Comparison of ENCODE assay signal across 8 cellular contexts in genomic region chr2:24920813-24921441, GRCh38. TPM values are rescaled to one million over a fixed set of nuclear protein-coding genes. Genes with fewer than 3 reads are reported as not detected.
DNase-seq lines count a peak whose midpoint lies in the region; ATAC-seq, FAIRE-seq and TF ChIP-seq lines count a peak whose summit lies in the region.

No MANE protein-coding gene starts in this region.

- H3K27ac ChIP-seq in neural cell (ENCODE audit: low read length), result no peak overlapping the region

- DNase-seq in AG09309 (ENCODE audit: low read depth), result no peak
- no peak for DNase-seq in GM12892 (ENCODE audit: insufficient read length)
- peak; percentile 27 for DNase-seq in RKO (ENCODE audit: low spot score)
- peak; percentile 28 for DNase-seq in dermis blood vessel endothelial cell
- no peak for DNase-seq in cerebellum (ENCODE audit: low spot score)

- no peaks in the 10 kb centered on the region for H3K27me3 ChIP-seq in neural cell (ENCODE audit: insufficient read depth, low read depth, low read length)

- H3F3A ChIP-seq in neural cell (ENCODE audit: insufficient read depth, low read length, poor library complexity, severe bottlenecking), result no peaks in the 10 kb centered on the region

- peak overlapping the region; percentile 49 for H2AFZ ChIP-seq in neural cell (ENCODE audit: low read depth, low read length)

- TF ChIP-seq POLR2A in GM12892 (IDR thresholded peaks at IDR 0.05; ENCODE audit: low read depth, low read length), result no peak

- peak; percentile 76 for FAIRE-seq in GM12892 (lab: Jason Lieb, UNC)

- ATAC-seq in GM19023 (IDR thresholded peaks at IDR 0.05; ENCODE audit: unreplicated experiment) (no peak), GM19328 (IDR thresholded peaks at IDR 0.05; ENCODE audit: unreplicated experiment) (no peak)

- TF ChIP-seq EP300 in neural cell (conservative IDR thresholded peaks at IDR 0.05; ENCODE audit: poor library complexity, severe bottlenecking), result no peak

- H3K36me3 ChIP-seq in neural cell (ENCODE audit: insufficient read depth, low read length), result no peaks in the 10 kb centered on the region

- H3K4me3 ChIP-seq in AG09309 (ENCODE audit: control insufficient read depth, low read depth, low read length) (peak overlapping the region; percentile 52), neural cell (ENCODE audit: low read length) (peak overlapping the region; percentile 78)

- no peaks in the 10 kb centered on the region for H4K20me1 ChIP-seq in neural cell (ENCODE audit: insufficient read depth)

- no peaks in the 10 kb centered on the region for H3K9me3 ChIP-seq in neural cell (ENCODE audit: low read length)

- TF ChIP-seq CTCF in AG09309 (IDR thresholded peaks at IDR 0.05; ENCODE audit: control insufficient read depth, insufficient read depth, low read depth, low read length, missing control alignments), result no peak
- TF ChIP-seq CTCF in neural cell (IDR thresholded peaks at IDR 0.05; ENCODE audit: poor library complexity, severe bottlenecking), result no peak

- no peaks in the 10 kb centered on the region for H3K9me2 ChIP-seq in neural cell (ENCODE audit: insufficient read depth, low read length)

- H3K9ac ChIP-seq in neural cell (ENCODE audit: low read length), result peak overlapping the region; percentile 69

- TF ChIP-seq RAD21 in neural cell (conservative IDR thresholded peaks at IDR 0.05), result no peak

- H3K4me2 ChIP-seq in neural cell (ENCODE audit: low read length), result no peak overlapping the region

- H3K79me2 ChIP-seq in neural cell (replicated peaks; ENCODE audit: insufficient read depth, low read length), result peaks cover under 1% of the 10 kb centered on the region

TF ChIP-seq in neural cell, 6 proteins besides CTCF, POLR2A, EP300 and RAD21:
- TF ChIP-seq EZH2 (IDR thresholded peaks at IDR 0.05; ENCODE audit: borderline replicate concordance, insufficient read depth, low read length, poor library complexity, severe bottlenecking), result no peak
- TF ChIP-seq, protein P1, sequence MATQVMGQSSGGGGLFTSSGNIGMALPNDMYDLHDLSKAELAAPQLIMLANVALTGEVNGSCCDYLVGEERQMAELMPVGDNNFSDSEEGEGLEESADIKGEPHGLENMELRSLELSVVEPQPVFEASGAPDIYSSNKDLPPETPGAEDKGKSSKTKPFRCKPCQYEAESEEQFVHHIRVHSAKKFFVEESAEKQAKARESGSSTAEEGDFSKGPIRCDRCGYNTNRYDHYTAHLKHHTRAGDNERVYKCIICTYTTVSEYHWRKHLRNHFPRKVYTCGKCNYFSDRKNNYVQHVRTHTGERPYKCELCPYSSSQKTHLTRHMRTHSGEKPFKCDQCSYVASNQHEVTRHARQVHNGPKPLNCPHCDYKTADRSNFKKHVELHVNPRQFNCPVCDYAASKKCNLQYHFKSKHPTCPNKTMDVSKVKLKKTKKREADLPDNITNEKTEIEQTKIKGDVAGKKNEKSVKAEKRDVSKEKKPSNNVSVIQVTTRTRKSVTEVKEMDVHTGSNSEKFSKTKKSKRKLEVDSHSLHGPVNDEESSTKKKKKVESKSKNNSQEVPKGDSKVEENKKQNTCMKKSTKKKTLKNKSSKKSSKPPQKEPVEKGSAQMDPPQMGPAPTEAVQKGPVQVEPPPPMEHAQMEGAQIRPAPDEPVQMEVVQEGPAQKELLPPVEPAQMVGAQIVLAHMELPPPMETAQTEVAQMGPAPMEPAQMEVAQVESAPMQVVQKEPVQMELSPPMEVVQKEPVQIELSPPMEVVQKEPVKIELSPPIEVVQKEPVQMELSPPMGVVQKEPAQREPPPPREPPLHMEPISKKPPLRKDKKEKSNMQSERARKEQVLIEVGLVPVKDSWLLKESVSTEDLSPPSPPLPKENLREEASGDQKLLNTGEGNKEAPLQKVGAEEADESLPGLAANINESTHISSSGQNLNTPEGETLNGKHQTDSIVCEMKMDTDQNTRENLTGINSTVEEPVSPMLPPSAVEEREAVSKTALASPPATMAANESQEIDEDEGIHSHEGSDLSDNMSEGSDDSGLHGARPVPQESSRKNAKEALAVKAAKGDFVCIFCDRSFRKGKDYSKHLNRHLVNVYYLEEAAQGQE (IDR thresholded peaks at IDR 0.05; ENCODE audit: borderline replicate concordance), result no peak
- no peak for TF ChIP-seq TAF1 (IDR thresholded peaks at IDR 0.05; ENCODE audit: low read depth)
- TF ChIP-seq MXI1 (conservative IDR thresholded peaks at IDR 0.05; ENCODE audit: poor library complexity, severe bottlenecking), result peak; percentile 12
- TF ChIP-seq SMC3 (conservative IDR thresholded peaks at IDR 0.05; ENCODE audit: poor library complexity), result no peak
- no peak for TF ChIP-seq POLR2AphosphoS5 (IDR thresholded peaks at IDR 0.05)

RNA-seq across cellular contexts. Expression of gene ADCY3, which starts 0.9 kb away (rescaled TPM):
- 82.3 TPM for polyA plus RNA-seq in GM12892 (2012; ENCODE audit: missing spikeins)
- total RNA-seq in dermis blood vessel endothelial cell (18.2 and 33.4 TPM in 2 replicates), cerebellum (19.5 TPM)
- 28.8 and 33.2 TPM in 2 replicates for polyA plus RNA-seq in neural cell
- 23.8 and 25.3 TPM in 2 replicates for polyA minus RNA-seq in neural cell

RNA-seq across cellular contexts. Expression of gene DNAJC27, which starts 50.8 kb away (rescaled TPM):
- 3.0 TPM for polyA plus RNA-seq in GM12892 (2012; ENCODE audit: missing spikeins)
- 4.3 and 5.3 TPM in 2 replicates for total RNA-seq in dermis blood vessel endothelial cell
- 22.4 and 24.0 TPM in 2 replicates for polyA plus RNA-seq in neural cell
- 25.6 and 32.2 TPM in 2 replicates for polyA minus RNA-seq in neural cell
- 13.1 TPM for total RNA-seq in cerebellum

Comparison
In these comparisons a context has a peak if more than half of its experiments do, and no peak if none do; other contexts are left out.
1. DNase-seq: peak in RKO (single experiment) and dermis blood vessel endothelial cell (single experiment); none in AG09309 (single experiment), GM12892 (single experiment) and cerebellum (single experiment).